In genomic region chr19:35907377-35907745, GRCh38 we compare ENCODE assay signal across 14 cellular contexts. TPM values are rescaled to one million over a fixed set of nuclear protein-coding genes. Genes with fewer than 3 reads are reported as not detected.
DNase-seq lines count a peak whose midpoint lies in the region; ATAC-seq and TF ChIP-seq lines count a peak whose summit lies in the region.
"Had no signal": no experiment of that assay in that cellular context is flagged by ENCODE, and none has a peak within 500 bp of the region (broad histone marks: within the 10 kb centered on the region; RNA-seq: fewer than 3 reads in every experiment).

No MANE protein-coding gene starts in this region.

- peaks cover 0 to 61% (median 0%) of the 10 kb centered on the region in 12 donors for H3K4me1 ChIP-seq in heart left ventricle
- no peaks in the 10 kb centered on the region for H3K4me1 ChIP-seq in duodenal mucosa (ENCODE audit: control insufficient read depth in 1 of 2, insufficient read depth in 2 of 2, low read length in 2 of 2)
- peaks cover 9 to 29% (median 21%) of the 10 kb centered on the region in 4 donors for H3K4me1 ChIP-seq in upper lobe of left lung

- DNase-seq in heart left ventricle: no peak
- DNase-seq in cardiac septum (ENCODE audit: low spot score): no peak
- no peak for DNase-seq in naive thymus-derived CD8-positive, alpha-beta T cell
- peak in 1 of 2 donors; percentile 70 for DNase-seq in upper lobe of left lung
- no peak for DNase-seq in stimulated activated CD4-positive, alpha-beta T cell treated with anti-CD3 and anti-CD28 coated beads, Interleukin-15, amount 100 ng/mL, for 24 hours
- DNase-seq: erythroblast, NCI-H187, NCI-H774 had no signal

- peak overlapping the region; percentile 30 to 39 for H3K9ac ChIP-seq in duodenal mucosa (ENCODE audit: low read depth in 1 of 2, low read length in 2 of 2)

- no peak for TF ChIP-seq POLR2A in heart left ventricle (IDR thresholded peaks at IDR 0.05)
- TF ChIP-seq POLR2A in upper lobe of left lung (IDR thresholded peaks at IDR 0.05): no peak

- H3K9me3 ChIP-seq in heart left ventricle (no peaks in the 10 kb centered on the region), duodenal mucosa (ENCODE audit: control insufficient read depth in 1 of 2, low read length in 2 of 2) (no peaks in the 10 kb centered on the region), upper lobe of left lung (no peaks in the 10 kb centered on the region)

- no peaks in the 10 kb centered on the region for H3K9me3 Mint-ChIP-seq in naive thymus-derived CD8-positive, alpha-beta T cell
- H3K9me3 Mint-ChIP-seq: WTC11 had no signal

- H3K4me3 Mint-ChIP-seq in naive thymus-derived CD8-positive, alpha-beta T cell: peak overlapping the region in 3 of 10 donors; percentile 19 to 84 (median 58)
- H3K4me3 Mint-ChIP-seq: brain, WTC11 had no signal

- 34 to 42% (median 35%) methylated on average over 11 to 12 of the region's 12 CpGs for WGBS in heart left ventricle, 4 donors
- WGBS in upper lobe of left lung, 2 donors: 47 to 52% methylated on average over 6 to 12 of the region's 12 CpGs

- H3K36me3 Mint-ChIP-seq in naive thymus-derived CD8-positive, alpha-beta T cell: peaks cover 0 to 8% (median 5%) of the 10 kb centered on the region in 3 donors
- H3K36me3 Mint-ChIP-seq: brain, WTC11 had no signal

- no peak for ATAC-seq in heart left ventricle
- ATAC-seq in naive thymus-derived CD8-positive, alpha-beta T cell: no peak
- ATAC-seq in upper lobe of left lung (ENCODE audit: low FRiP score in 2 of 2): no peak
- ATAC-seq in HG03457 (IDR thresholded peaks at IDR 0.05; ENCODE audit: unreplicated experiment): no peak
- ATAC-seq in HG03432 (IDR thresholded peaks at IDR 0.05; ENCODE audit: unreplicated experiment): no peak
- ATAC-seq: WTC11 had no signal

- no peaks in the 10 kb centered on the region for H3K27me3 Mint-ChIP-seq in naive thymus-derived CD8-positive, alpha-beta T cell

- intact Hi-C loops in heart left ventricle (cut with DNase I): no loop called here
- intact Hi-C loops in cardiac septum (cut with DNase I): no loop called here

- POLR2A ChIA-PET in naive thymus-derived CD8-positive, alpha-beta T cell (lab: Charles Lee): no interaction called here

- TF ChIP-seq CTCF in heart left ventricle (IDR thresholded peaks at IDR 0.05): no peak
- no peak for TF ChIP-seq CTCF in upper lobe of left lung (IDR thresholded peaks at IDR 0.05)

- peaks cover 30 to 75% (median 55%) of the 10 kb centered on the region in 4 donors for H3K4me1 Mint-ChIP-seq in naive thymus-derived CD8-positive, alpha-beta T cell

- H3K36me3 ChIP-seq in heart left ventricle (peaks cover 0 to 4% (median 0%) of the 10 kb centered on the region in 9 donors), duodenal mucosa (ENCODE audit: control insufficient read depth in 1 of 2, insufficient read depth in 2 of 2, low read length in 2 of 2) (no peaks in the 10 kb centered on the region), upper lobe of left lung (no peaks in the 10 kb centered on the region)

- peaks cover 0 to 6% (median 0%) of the 10 kb centered on the region in 9 donors for H3K27me3 ChIP-seq in heart left ventricle
- no peaks in the 10 kb centered on the region for H3K27me3 ChIP-seq in duodenal mucosa (ENCODE audit: control insufficient read depth in 1 of 2, insufficient read depth in 2 of 2, low read length in 2 of 2)
- H3K27me3 ChIP-seq in upper lobe of left lung: no peaks in the 10 kb centered on the region

- no peak for TF ChIP-seq EP300 in upper lobe of left lung (IDR thresholded peaks at IDR 0.05)

- H3K27ac ChIP-seq in heart left ventricle (peak overlapping the region in 7 of 12 donors; percentile 14 to 88 (median 57)), duodenal mucosa (ENCODE audit: low read depth, low read length) (peak overlapping the region; percentile 50), upper lobe of left lung (peak overlapping the region; percentile 82 to 93 (median 88))

- H3K27ac Mint-ChIP-seq in naive thymus-derived CD8-positive, alpha-beta T cell: peak overlapping the region in 6 of 10 donors; percentile 41 to 76 (median 61)
- H3K27ac Mint-ChIP-seq: WTC11 had no signal

- H3K4me3 ChIP-seq in heart left ventricle (peak overlapping the region in 10 of 12 donors; percentile 12 to 69 (median 42)), duodenal mucosa (ENCODE audit: low read depth in 1 of 2, low read length in 2 of 2) (peak overlapping the region; percentile 40 to 46), upper lobe of left lung (peak overlapping the region in 3 of 4 donors; percentile 25 to 45 (median 39))

RNA-seq across cellular contexts. Expression of gene TYROBP, which starts 0.7 kb away (rescaled TPM):
- total RNA-seq in heart left ventricle: 100 to 1,000 TPM in 2 of 9 donors, 10 to 100 TPM in 7; 12.6 to 237 (median 19.4) TPM
- polyA plus RNA-seq in heart left ventricle: 10 to 100 TPM; 17.1 to 42.7 TPM
- total RNA-seq in cardiac septum: 16.9 TPM
- total RNA-seq in naive thymus-derived CD8-positive, alpha-beta T cell: 1 to 10 TPM; 3.1 to 5.8 TPM
- polyA plus RNA-seq in naive thymus-derived CD8-positive, alpha-beta T cell: 10 to 100 TPM in 1 of 3 donors, 1 to 10 TPM in 2; 4.4 to 72.6 (median 5.6) TPM
- total RNA-seq in upper lobe of left lung: 100 to 1,000 TPM; 131 to 532 (median 345) TPM
- total RNA-seq: Daoy had no signal

RNA-seq across cellular contexts. Expression of gene HCST, which starts 5.0 kb away (rescaled TPM):
- total RNA-seq in heart left ventricle (10 to 100 TPM in 2 of 9 donors, 1 to 10 TPM in 6, not detected in 1; 2.3 to 31.7 (median 4.7) TPM), cardiac septum (5.4 TPM), upper lobe of left lung (10 to 100 TPM in 5 of 6 donors, not detected in 1; 10.2 to 40.8 (median 19.9) TPM)
- 10 to 100 TPM in 1 of 2 donors, 1 to 10 TPM in 1; 3.2 to 10.1 TPM for polyA plus RNA-seq in heart left ventricle
- total RNA-seq in naive thymus-derived CD8-positive, alpha-beta T cell: 10 to 100 TPM; 85.7 to 87.7 TPM
- 1,000 to 10,000 TPM; 1,254 to 1,751 (median 1,469) TPM for polyA plus RNA-seq in naive thymus-derived CD8-positive, alpha-beta T cell
- total RNA-seq: Daoy had no signal

RNA-seq across cellular contexts. Expression of gene NFKBID, which starts 7.0 kb away (rescaled TPM):
- total RNA-seq in heart left ventricle (10 to 100 TPM in 1 of 9 donors, 1 to 10 TPM in 7, under 1 TPM in 1; 0.79 to 12.3 (median 3.0) TPM), cardiac septum (3.1 TPM), upper lobe of left lung (10 to 100 TPM in 5 of 6 donors, 1 to 10 TPM in 1; 8.8 to 65.0 (median 23.6) TPM)
- polyA plus RNA-seq in heart left ventricle: 1 to 10 TPM; 2.8 to 3.1 TPM
- 10 to 100 TPM; 42.7 to 48.7 TPM for total RNA-seq in naive thymus-derived CD8-positive, alpha-beta T cell
- 1 to 10 TPM; 1.2 to 2.8 (median 2.5) TPM for polyA plus RNA-seq in naive thymus-derived CD8-positive, alpha-beta T cell

RNA-seq across cellular contexts. Expression of gene LRFN3, which starts 28.8 kb away (rescaled TPM):
- 10 to 100 TPM in 3 of 9 donors, 1 to 10 TPM in 6; 4.5 to 18.6 (median 8.5) TPM for total RNA-seq in heart left ventricle
- polyA plus RNA-seq in heart left ventricle: 10 to 100 TPM in 1 of 2 donors, 1 to 10 TPM in 1; 6.3 to 14.7 TPM
- 8.8 TPM for total RNA-seq in cardiac septum
- 10 to 100 TPM; 11.2 to 11.4 TPM for total RNA-seq in naive thymus-derived CD8-positive, alpha-beta T cell
- 1 to 10 TPM in 2 of 3 donors, under 1 TPM in 1; 0.62 to 1.4 (median 1.1) TPM for polyA plus RNA-seq in naive thymus-derived CD8-positive, alpha-beta T cell
- 10 to 100 TPM in 4 of 6 donors, 1 to 10 TPM in 2; 6.3 to 17.2 (median 11.8) TPM for total RNA-seq in upper lobe of left lung

RNA-seq across cellular contexts. Expression of gene APLP1, which starts 39.0 kb away (rescaled TPM):
- total RNA-seq in heart left ventricle (10 to 100 TPM in 8 of 9 donors, 1 to 10 TPM in 1; 8.9 to 44.3 (median 25.3) TPM), cardiac septum (39.9 TPM), upper lobe of left lung (10 to 100 TPM in 1 of 6 donors, 1 to 10 TPM in 4, not detected in 1; 1.5 to 22.8 (median 5.2) TPM)
- polyA plus RNA-seq in heart left ventricle: 10 to 100 TPM in 1 of 2 donors, 1 to 10 TPM in 1; 2.1 to 19.0 TPM
- total RNA-seq in naive thymus-derived CD8-positive, alpha-beta T cell: not detected
- polyA plus RNA-seq in naive thymus-derived CD8-positive, alpha-beta T cell: not detected
